10 cellular contexts compared by ENCODE assay signal in the genomic region with DNA sequence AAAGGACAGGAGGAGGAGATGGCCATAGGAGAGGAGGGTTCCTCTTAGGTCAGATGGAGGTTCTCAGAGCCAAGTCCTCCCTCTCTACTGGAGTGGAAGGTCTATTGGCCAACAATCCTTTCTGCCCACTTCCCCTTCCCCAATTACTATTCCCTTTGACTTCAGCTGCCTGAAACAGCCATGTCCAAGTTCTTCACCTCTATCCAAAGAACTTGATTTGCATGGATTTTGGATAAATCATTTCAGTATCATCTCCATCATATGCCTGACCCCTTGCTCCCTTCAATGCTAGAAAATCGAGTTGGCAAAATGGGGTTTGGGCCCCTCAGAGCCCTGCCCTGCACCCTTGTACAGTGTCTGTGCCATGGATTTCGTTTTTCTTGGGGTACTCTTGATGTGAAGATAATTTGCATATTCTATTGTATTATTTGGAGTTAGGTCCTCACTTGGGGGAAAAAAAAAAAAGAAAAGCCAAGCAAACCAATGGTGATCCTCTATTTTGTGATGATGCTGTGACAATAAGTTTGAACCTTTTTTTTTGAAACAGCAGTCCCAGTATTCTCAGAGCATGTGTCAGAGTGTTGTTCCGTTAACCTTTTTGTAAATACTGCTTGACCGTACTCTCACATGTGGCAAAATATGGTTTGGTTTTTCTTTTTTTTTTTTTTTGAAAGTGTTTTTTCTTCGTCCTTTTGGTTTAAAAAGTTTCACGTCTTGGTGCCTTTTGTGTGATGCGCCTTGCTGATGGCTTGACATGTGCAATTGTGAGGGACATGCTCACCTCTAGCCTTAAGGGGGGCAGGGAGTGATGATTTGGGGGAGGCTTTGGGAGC. TPM values are rescaled to one million over a fixed set of nuclear protein-coding genes. Genes with fewer than 3 reads are reported as not detected.
DNase-seq lines count a peak whose midpoint lies in the region; ATAC-seq and TF ChIP-seq lines count a peak whose summit lies in the region.
"Had no signal": no experiment of that assay in that cellular context is flagged by ENCODE, and none has a peak within 500 bp of the region (broad histone marks: within the 10 kb centered on the region; RNA-seq: fewer than 3 reads in every experiment).

No MANE protein-coding gene starts in this region.

- H3K79me2 ChIP-seq in neural progenitor cell (ENCODE audit: low read depth) (peaks cover 11% of the 10 kb centered on the region), PC-3 (ENCODE audit: low read length) (no peaks in the 10 kb centered on the region)

- intact Hi-C loops in CD8-positive, alpha-beta T cell (cut with DNase I, micrococcal nuclease) = loop anchor here (5.0 kb wide), 2 partner anchors 131 to 1094 kb away; a partner anchor contains a TSS
- intact Hi-C loops in PC-3 (cut with micrococcal nuclease) = no loop called here

- H3K27ac ChIP-seq in CD8-positive, alpha-beta T cell (ENCODE audit: low read depth, low read length) = no peak overlapping the region
- H3K27ac ChIP-seq in neural progenitor cell (no peak overlapping the region), PC-3 (ENCODE audit: low read length) (no peak overlapping the region)

- POLR2A ChIA-PET in CD8-positive, alpha-beta T cell (lab: Charles Lee) = no interaction called here
- POLR2A ChIA-PET in PC-3 (lab: Charles Lee; ENCODE audit: unreplicated experiment) = no interaction called here

- peak overlapping the region; percentile 92 for H3K4me2 ChIP-seq in neural progenitor cell
- no peak overlapping the region for H3K4me2 ChIP-seq in PC-3 (ENCODE audit: low read length)

- H4K20me1 ChIP-seq in neural progenitor cell (ENCODE audit: low read depth) (peaks cover 30% of the 10 kb centered on the region), PC-3 (ENCODE audit: low read length) (no peaks in the 10 kb centered on the region)

- DNase-seq in CD8-positive, alpha-beta T cell = no peak
- peak; percentile 38 for DNase-seq in NAMALWA (ENCODE audit: low spot score)
- no peak for DNase-seq in chondrocyte (ENCODE audit: low spot score)
- no peak for DNase-seq in neural progenitor cell (ENCODE audit: low spot score)
- DNase-seq in PC-3 = no peak
- no peak for DNase-seq in GM20000 (ENCODE audit: low spot score)
- DNase-seq: mucosa of descending colon, NCI-H1417 treated with DMSO at 0.1 percent for 48 hours had no signal

- H2AFZ ChIP-seq in neural progenitor cell (replicated peaks) (no peak overlapping the region), PC-3 (ENCODE audit: low read length) (no peak overlapping the region)

- no peaks in the 10 kb centered on the region for H3K27me3 ChIP-seq in CD8-positive, alpha-beta T cell (ENCODE audit: insufficient read depth, low read length)
- H3K27me3 ChIP-seq in neural progenitor cell (peaks cover 32% of the 10 kb centered on the region), PC-3 (ENCODE audit: low read length) (peaks cover 16% of the 10 kb centered on the region)

- no peak overlapping the region for H3K9ac ChIP-seq in neural progenitor cell
- no peak overlapping the region for H3K9ac ChIP-seq in PC-3 (ENCODE audit: low read length)

- no peaks in the 10 kb centered on the region for H3K9me3 ChIP-seq in CD8-positive, alpha-beta T cell (ENCODE audit: low read length)
- no peaks in the 10 kb centered on the region for H3K9me3 ChIP-seq in neural progenitor cell (ENCODE audit: low read depth)
- H3K9me3 ChIP-seq in PC-3 (ENCODE audit: low read length) = no peaks in the 10 kb centered on the region
- H3K9me3 ChIP-seq: mucosa of descending colon had no signal

- H3K9me2 ChIP-seq in PC-3 (replicated peaks; ENCODE audit: low read length) = no peaks in the 10 kb centered on the region

- TF ChIP-seq CTCF in CD8-positive, alpha-beta T cell (IDR thresholded peaks at IDR 0.05) = no peak
- TF ChIP-seq CTCF in chondrocyte (IDR thresholded peaks at IDR 0.05) = no peak
- no peak for TF ChIP-seq CTCF in neural progenitor cell (IDR thresholded peaks at IDR 0.05)
- no peak for TF ChIP-seq CTCF in PC-3 (conservative IDR thresholded peaks at IDR 0.05; ENCODE audit: low read depth, low read length)
- TF ChIP-seq CTCF in GM20000 (IDR thresholded peaks at IDR 0.05; ENCODE audit: extremely low read depth, missing control alignments) = no peak

- H3K4me1 ChIP-seq in CD8-positive, alpha-beta T cell (ENCODE audit: insufficient read depth, low read length) = peaks cover 26% of the 10 kb centered on the region
- peaks cover 9% of the 10 kb centered on the region for H3K4me1 ChIP-seq in neural progenitor cell
- peaks cover 4% of the 10 kb centered on the region for H3K4me1 ChIP-seq in PC-3 (ENCODE audit: insufficient read depth, low read length)

- H3K27ac Mint-ChIP-seq in CD8-positive, alpha-beta T cell = no peak overlapping the region
- peak overlapping the region; percentile 73 for H3K27ac Mint-ChIP-seq in chondrocyte (ENCODE audit: unreplicated experiment)
- peak overlapping the region; percentile 78 for H3K27ac Mint-ChIP-seq in neural progenitor cell

- peaks cover 25% of the 10 kb centered on the region for H3K4me1 Mint-ChIP-seq in CD8-positive, alpha-beta T cell (ENCODE audit: low read depth)
- H3K4me1 Mint-ChIP-seq in chondrocyte (ENCODE audit: low read depth) = peaks cover 29% of the 10 kb centered on the region
- H3K4me1 Mint-ChIP-seq in neural progenitor cell = peaks cover 29% of the 10 kb centered on the region

- no peaks in the 10 kb centered on the region for H3K36me3 ChIP-seq in CD8-positive, alpha-beta T cell (ENCODE audit: insufficient read depth, low read length)
- no peaks in the 10 kb centered on the region for H3K36me3 ChIP-seq in neural progenitor cell
- H3K36me3 ChIP-seq in PC-3 (ENCODE audit: low read depth, low read length) = no peaks in the 10 kb centered on the region

- BruUV-seq in PC-3 (replicated peaks; lab: Mats Ljungman, UMichigan) = no TSS peak

- CTCF ChIA-PET in CD8-positive, alpha-beta T cell (lab: Charles Lee) = interaction anchor here (1.7 to 11.4 kb wide), 3 partner anchors 18 to 36 kb away, joined by 5 to 100 read pairs (median 6); no protein-coding TSS in a partner anchor
- CTCF ChIA-PET in PC-3 (lab: Charles Lee) = no interaction called here

- H3F3A ChIP-seq in neural progenitor cell (ENCODE audit: low read depth) = peaks cover 28% of the 10 kb centered on the region
- no peaks in the 10 kb centered on the region for H3F3A ChIP-seq in PC-3 (ENCODE audit: low read length, unreplicated experiment)

- H3K4me3 ChIP-seq in CD8-positive, alpha-beta T cell (ENCODE audit: low read depth, low read length) = no peak overlapping the region
- H3K4me3 ChIP-seq in neural progenitor cell = peak overlapping the region; percentile 90
- H3K4me3 ChIP-seq in PC-3 (ENCODE audit: low read length) = no peak overlapping the region
- H3K4me3 ChIP-seq: mucosa of descending colon had no signal

- no peak for ATAC-seq in CD8-positive, alpha-beta T cell
- ATAC-seq in PC-3 = no peak
- no peak for ATAC-seq in HG02759 (IDR thresholded peaks at IDR 0.05; ENCODE audit: unreplicated experiment)
- no peak for ATAC-seq in HG03159 (IDR thresholded peaks at IDR 0.05; ENCODE audit: unreplicated experiment)
- ATAC-seq: mucosa of descending colon had no signal

- H3K27me3 Mint-ChIP-seq in CD8-positive, alpha-beta T cell (ENCODE audit: low read depth) = no peaks in the 10 kb centered on the region
- no peaks in the 10 kb centered on the region for H3K27me3 Mint-ChIP-seq in chondrocyte (ENCODE audit: low read depth)
- peaks cover 28% of the 10 kb centered on the region for H3K27me3 Mint-ChIP-seq in neural progenitor cell (ENCODE audit: insufficient read depth, low read depth)

- no peaks in the 10 kb centered on the region for H3K9me3 Mint-ChIP-seq in CD8-positive, alpha-beta T cell
- H3K9me3 Mint-ChIP-seq in chondrocyte (ENCODE audit: low read depth) (no peaks in the 10 kb centered on the region), neural progenitor cell (peaks cover 8% of the 10 kb centered on the region)

- peak overlapping the region; percentile 91 for H3K4me3 Mint-ChIP-seq in CD8-positive, alpha-beta T cell
- H3K4me3 Mint-ChIP-seq in chondrocyte (ENCODE audit: unreplicated experiment) (peak overlapping the region; percentile 74), neural progenitor cell (peak overlapping the region; percentile 91)

- peaks cover 16% of the 10 kb centered on the region for H3K36me3 Mint-ChIP-seq in CD8-positive, alpha-beta T cell
- H3K36me3 Mint-ChIP-seq in chondrocyte (ENCODE audit: low read depth) (peaks cover 19% of the 10 kb centered on the region), neural progenitor cell (peaks cover 22% of the 10 kb centered on the region)

RNA-seq across cellular contexts. Expression of a gene that starts 3.1 kb away (rescaled TPM):
- 10 to 100 TPM; 12.1 to 12.7 TPM for total RNA-seq in CD8-positive, alpha-beta T cell
- total RNA-seq in chondrocyte (47.6 to 103 TPM (median 82.5 TPM) in 3 replicates), neural progenitor cell (ENCODE audit: low replicate concordance) (25.1 and 31.3 TPM in 2 replicates), PC-3 (2014; rRNA removed) (1.5 and 1.9 TPM in 2 replicates)

RNA-seq across cellular contexts. Expression of a gene that starts 29.5 kb away (rescaled TPM):
- under 1 TPM in 1 of 2 experiments, not detected in 1; 0.19 TPM for total RNA-seq in CD8-positive, alpha-beta T cell
- total RNA-seq in chondrocyte = 30.2 to 35.1 TPM (median 34.6 TPM) in 3 replicates
- total RNA-seq in neural progenitor cell (ENCODE audit: low replicate concordance) = 17.4 and 56.3 TPM in 2 replicates
- 2.4 and 2.5 TPM in 2 replicates for total RNA-seq in PC-3 (2014; rRNA removed)
